In the genomic region with DNA sequence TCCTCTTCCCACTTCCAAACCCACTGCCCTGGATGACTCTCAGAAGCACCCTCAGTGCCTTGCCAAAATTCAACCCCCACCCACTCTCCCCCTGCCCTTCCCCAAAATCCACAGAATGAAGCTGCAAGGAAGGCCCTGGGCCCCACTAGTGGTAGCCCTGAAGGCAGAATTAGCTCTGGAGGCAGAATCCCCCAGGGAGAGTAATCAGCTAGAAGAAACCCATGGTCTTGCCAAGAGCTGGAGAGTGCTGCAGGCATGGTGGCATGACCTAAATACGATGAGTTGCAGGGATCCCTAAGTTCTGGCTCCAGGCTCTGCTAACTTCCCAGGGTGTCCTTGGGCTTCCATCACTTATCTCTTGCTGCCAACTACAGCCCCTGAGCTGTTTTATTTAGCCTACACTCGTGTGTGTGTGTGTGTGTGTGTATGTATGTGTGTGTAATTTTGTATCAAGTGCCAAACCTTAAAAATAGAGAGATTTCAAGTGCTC, we compare ENCODE assay signal across 30 cellular contexts. TPM values are rescaled to one million over a fixed set of nuclear protein-coding genes. Genes with fewer than 3 reads are reported as not detected.
DNase-seq lines count a peak whose midpoint lies in the region; ATAC-seq, FAIRE-seq and TF ChIP-seq lines count a peak whose summit lies in the region.
"Had no signal": no experiment of that assay in that cellular context is flagged by ENCODE, and none has a peak within 500 bp of the region (broad histone marks: within the 10 kb centered on the region; RNA-seq: fewer than 3 reads in every experiment).

No MANE protein-coding gene starts in this region.

- no peak overlapping the region for H3K27ac ChIP-seq in H1 (ENCODE audit: low read depth, low read length)
- H3K27ac ChIP-seq: 22Rv1, KMS-11, thoracic aorta had no signal

- H3K4me1 Mint-ChIP-seq in nephron progenitor cell = peaks cover 72% of the 10 kb centered on the region

- TF ChIP-seq CTCF in H1 (IDR thresholded peaks at IDR 0.05; ENCODE audit: control extremely low read depth in 1 of 3, insufficient read depth in 1 of 3, low read depth in 1 of 3, low read length in 3 of 3) (no peak), nephron progenitor cell (IDR thresholded peaks at IDR 0.05) (no peak)

- TF ChIP-seq EP300 in H1 (IDR thresholded peaks at IDR 0.05; ENCODE audit: borderline replicate concordance in 1 of 2, low read depth in 2 of 2, low read length in 2 of 2) = no peak

- H3K4me3 ChIP-seq in H7 (ENCODE audit: insufficient read depth, low read depth, low read length) = no peak overlapping the region
- no peak overlapping the region for H3K4me3 ChIP-seq in H1 (ENCODE audit: extremely low read depth in 1 of 4, insufficient read depth in 2 of 4, low read depth in 3 of 4, low read length in 4 of 4)

- no peak overlapping the region for H2AK5ac ChIP-seq in H1 (ENCODE audit: low read depth, low read length)

- no peak overlapping the region for H2AFZ ChIP-seq in H1 (ENCODE audit: low read length)

- H3K56ac ChIP-seq in H1 (replicated peaks; ENCODE audit: insufficient read length, low read depth, low read length) = no peak overlapping the region

- no peak overlapping the region for H4K5ac ChIP-seq in H1 (ENCODE audit: insufficient read length, low read depth, low read length)

- 55% methylated on average over 2 of the region's 2 CpGs; no CpG with 5 or more reads in 1 of the 2 experiments for WGBS in H1 (ENCODE audit: extremely low coverage in 1 of 2, insufficient coverage in 1 of 2, insufficient read length in 1 of 2, insufficient replicate concordance in 2 of 2, low coverage in 1 of 2, low lambda C conversion rate in 2 of 2, missing lambda C conversion rate in 1 of 2), 2 experiments

- H3K18ac ChIP-seq in H1 (ENCODE audit: extremely low read depth, low read length) = no peak overlapping the region

- DNase-seq in NCI-H1436 (lab: John Stamatoyannopoulos, UW) (peak; percentile 12), NCI-H1436 treated with DMSO at 0.1 percent for 48 hours (lab: John Stamatoyannopoulos, UW) (no peak), H7 (peak; percentile 15), H1 (ENCODE audit: low read depth in 1 of 2, low spot score in 2 of 2) (no peak), nephron progenitor cell (no peak)
- DNase-seq: activated CD4-positive, alpha-beta T cell treated with anti-CD3 and anti-CD28 coated beads for 4 hours; activated CD8-positive, alpha-beta T cell treated with anti-CD3 and anti-CD28 coated beads, Interleukin-2, amount 10 ng/mL, durations not matched to agents 7 days and 5 days; activated naive CD4-positive, alpha-beta T cell treated with anti-CD3 and anti-CD28 coated beads, Interleukin-2, amount 50 U/mL, for 16 hours; anterior cingulate cortex; CD8-positive, alpha-beta T cell; hippocampal formation; NCI-H146; NCI-H524; stimulated activated CD4-positive, alpha-beta T cell treated with anti-CD3 and anti-CD28 coated beads, Interleukin-1b, Interleukin-23, amount 100 ng/mL, for 48 hours had no signal

- FAIRE-seq in H1 (lab: Jason Lieb, UNC) = no peak
- FAIRE-seq: bronchial epithelial cell, GM19239, H54, urothelium cell line had no signal

- H2BK12ac ChIP-seq in H1 (ENCODE audit: low read depth, low read length) = 0 out of 2 replicates have a peak overlapping the region, but pooled peaks have one; percentile 11

- H4K20me1 ChIP-seq in H1 (replicated peaks in 1 of 2; ENCODE audit: control insufficient read depth in 1 of 2, insufficient read depth in 2 of 2, low read length in 2 of 2) = no peaks in the 10 kb centered on the region

- no peak overlapping the region for H2BK15ac ChIP-seq in H1 (ENCODE audit: low read length)

- TF ChIP-seq POLR2A in H1 (IDR thresholded peaks at IDR 0.05; ENCODE audit: control extremely low read depth in 1 of 2, low read depth in 2 of 2, low read length in 2 of 2) = no peak

- ATAC-seq in HG02981 (IDR thresholded peaks at IDR 0.05; ENCODE audit: unreplicated experiment) = no peak
- no peak for ATAC-seq in GM18498 (IDR thresholded peaks at IDR 0.05; ENCODE audit: unreplicated experiment)
- ATAC-seq in HG03460 (IDR thresholded peaks at IDR 0.05; ENCODE audit: unreplicated experiment) = no peak
- ATAC-seq: activated CD8-positive, alpha-beta T cell treated with anti-CD3 and anti-CD28 coated beads, Interleukin-2, amount 10 ng/mL, durations not matched to agents 7 days and 5 days; activated T-helper 17 cell treated with anti-CD3 and anti-CD28 coated beads, Interleukin-2, amount 50 U/mL, for 72 hours; CD8-positive, alpha-beta T cell; Right ventricle myocardium inferior had no signal

- H3K9ac ChIP-seq in H1 (replicated peaks in 1 of 4; ENCODE audit: extremely low read depth in 1 of 4, low read depth in 3 of 4, low read length in 3 of 4) = no peak overlapping the region
- H3K9ac ChIP-seq: KMS-11 had no signal

- CTCF ChIA-PET in H1 (lab: Charles Lee; ENCODE audit: partially characterized antibody) = interaction anchor here (0.8 to 2.7 kb wide), 9 partner anchors 8 to 458 kb away, joined by 3 to 12 read pairs (median 4); a partner anchor contains a TSS

- no peaks in the 10 kb centered on the region for H3K36me3 ChIP-seq in H7 (replicated peaks; ENCODE audit: control insufficient read depth, insufficient read depth, low read length)
- H3K36me3 ChIP-seq in H1 (ENCODE audit: control insufficient read depth in 2 of 4, insufficient read depth in 4 of 4, low read length in 3 of 4) = no peaks in the 10 kb centered on the region
- H3K36me3 ChIP-seq: thoracic aorta had no signal

- H3K9me3 ChIP-seq in H1 (ENCODE audit: insufficient read depth in 2 of 2, low read depth in 1 of 2, low read length in 1 of 2) = no peaks in the 10 kb centered on the region
- H3K9me3 ChIP-seq: thoracic aorta had no signal

- POLR2A ChIA-PET in H1 (lab: Charles Lee; ENCODE audit: partially characterized antibody) = interaction anchor here (1.0 kb wide), 1 partner anchor 8 kb away, joined by 3 read pairs; no protein-coding TSS in a partner anchor

- peaks cover 18% of the 10 kb centered on the region for H3K27me3 Mint-ChIP-seq in nephron progenitor cell (ENCODE audit: low read depth, poor library complexity)

- no peak overlapping the region for H3K27ac Mint-ChIP-seq in nephron progenitor cell
- H3K27ac Mint-ChIP-seq: activated CD8-positive, alpha-beta T cell treated with anti-CD3 and anti-CD28 coated beads, Interleukin-2, amount 10 ng/mL, durations not matched to agents 7 days and 5 days; activated T-helper 17 cell treated with anti-CD3 and anti-CD28 coated beads, Interleukin-2, amount 50 U/mL, for 72 hours; CD8-positive, alpha-beta T cell; progenitor cell of endocrine pancreas; stimulated activated naive CD8-positive, alpha-beta T cell treated with anti-CD3 and anti-CD28 coated beads, Interleukin-15, Interleukin-2, amounts not matched to agents 100 ng/mL and 50 ng/mL, for 24 hours; T-helper 2 cell treated with Interferon-gamma antibody and Interleukin-4, amounts not matched to agents 5 μg/mL and 100 μg/mL, for 36 hours had no signal

- no peaks in the 10 kb centered on the region for H3K79me1 ChIP-seq in H1 (ENCODE audit: low read depth, low read length)

- H3K27me3 ChIP-seq in H7 (ENCODE audit: control insufficient read depth, insufficient read depth, low read length) = peaks cover 76% of the 10 kb centered on the region
- peaks cover 41 to 78% (median 71%) of the 10 kb centered on the region in 4 experiments for H3K27me3 ChIP-seq in H1 (replicated peaks in 1 of 4; ENCODE audit: control insufficient read depth in 3 of 4, extremely low read depth in 1 of 4, insufficient read depth in 3 of 4, low read length in 3 of 4)

- no peak overlapping the region for H2BK120ac ChIP-seq in H1 (replicated peaks; ENCODE audit: low read depth, low read length)

- peaks cover 11% of the 10 kb centered on the region; the same call in 1 of the 2 replicates for H3K23me2 ChIP-seq in H1 (ENCODE audit: low read depth, low read length)

- H2BK20ac ChIP-seq in H1 (ENCODE audit: low read length) = no peak overlapping the region; the same call in 1 of the 2 replicates

- no peak overlapping the region for H3K14ac ChIP-seq in H1 (ENCODE audit: insufficient read length)

- no peaks in the 10 kb centered on the region for H3K9me3 Mint-ChIP-seq in nephron progenitor cell
- H3K9me3 Mint-ChIP-seq: activated T-helper 17 cell treated with anti-CD3 and anti-CD28 coated beads, Interleukin-2, amount 50 U/mL, for 72 hours; CD8-positive, alpha-beta T cell; stimulated activated naive CD8-positive, alpha-beta T cell treated with anti-CD3 and anti-CD28 coated beads, Interleukin-15, Interleukin-2, amounts not matched to agents 100 ng/mL and 50 ng/mL, for 24 hours; T-helper 2 cell treated with Interferon-gamma antibody and Interleukin-4, amounts not matched to agents 5 μg/mL and 100 μg/mL, for 36 hours had no signal

- peaks cover 5 to 39% (median 22%) of the 10 kb centered on the region in 4 experiments for H3K4me1 ChIP-seq in H1 (replicated peaks in 1 of 4; ENCODE audit: control insufficient read depth in 3 of 4, insufficient read depth in 4 of 4, low read length in 3 of 4)

- H3K4me2 ChIP-seq in H1 (ENCODE audit: insufficient read depth in 1 of 2, low read depth in 2 of 2, low read length in 2 of 2) = peak overlapping the region in 1 of 2 experiments; percentile 76; a peak in 1 of 4 replicates
- H3K4me2 ChIP-seq: KMS-11 had no signal

- peak overlapping the region; percentile 83 for H3K4me3 Mint-ChIP-seq in nephron progenitor cell
- H3K4me3 Mint-ChIP-seq: activated CD8-positive, alpha-beta T cell treated with anti-CD3 and anti-CD28 coated beads, Interleukin-2, amount 10 ng/mL, durations not matched to agents 7 days and 5 days; activated T-helper 17 cell treated with anti-CD3 and anti-CD28 coated beads, Interleukin-2, amount 50 U/mL, for 72 hours; stimulated activated naive CD8-positive, alpha-beta T cell treated with anti-CD3 and anti-CD28 coated beads, Interleukin-15, Interleukin-2, amounts not matched to agents 100 ng/mL and 50 ng/mL, for 24 hours; T-helper 2 cell treated with Interferon-gamma antibody and Interleukin-4, amounts not matched to agents 5 μg/mL and 100 μg/mL, for 36 hours had no signal

- no peaks in the 10 kb centered on the region for H3K79me2 ChIP-seq in H1 (ENCODE audit: control insufficient read depth in 1 of 2, insufficient read depth in 2 of 2, low read length in 2 of 2)

- H3K36me3 Mint-ChIP-seq in nephron progenitor cell (ENCODE audit: low read depth) = peaks cover under 1% of the 10 kb centered on the region
- H3K36me3 Mint-ChIP-seq: CD8-positive, alpha-beta T cell had no signal

- no peak overlapping the region for H4K8ac ChIP-seq in H1 (ENCODE audit: extremely low read depth, insufficient read depth, low read length)

- H3K4ac ChIP-seq in H1 (replicated peaks; ENCODE audit: insufficient read length, low read depth, low read length) = no peak overlapping the region

- H4K91ac ChIP-seq in H1 (replicated peaks; ENCODE audit: insufficient read length, low read length) = no peak overlapping the region

- H2BK5ac ChIP-seq in H1 (ENCODE audit: low read depth, low read length) = no peak overlapping the region

- H3K23ac ChIP-seq in H1 (ENCODE audit: insufficient read length) = no peak overlapping the region

- no peak for TF ChIP-seq RAD21 in H1 (IDR thresholded peaks at IDR 0.05 in 1 of 2, conservative IDR thresholded peaks at IDR 0.05 in 1 of 2; ENCODE audit: low read depth in 2 of 2, low read length in 2 of 2)

RNA-seq across cellular contexts. Expression of a gene that starts 7.9 kb away (rescaled TPM):
- total RNA-seq in H7 (2014; rRNA removed; shearing (Covaris generic)) = 19.3 and 25.8 TPM in 2 replicates
- 0.34 and 0.65 TPM in 2 replicates for total RNA-seq in H1 (2021; fragmentation: NEBNext Ultra II Directional; extraction: Animal tissue kit (Norgen Biotek cat#: 25700))
- polyA plus RNA-seq in H1 (2011; rRNA removed) = 1.0 and 1.1 TPM in 2 replicates
- 0.87 TPM for polyA plus RNA-seq in H1 (2011; cell fraction: cytosol; rRNA removed)
- 2.7 TPM for polyA plus RNA-seq in H1 (2011; cell fraction: nucleus; rRNA removed)
- 1.0 to 1.8 TPM (median 1.4 TPM) in 4 replicates for polyA plus RNA-seq in H1 (2012, experiment 1 of 2)
- polyA plus RNA-seq in H1 (2012, experiment 2 of 2) = 1.4 TPM
- polyA plus RNA-seq in H1 (2013, experiment 1 of 2) = 0.22 TPM
- polyA plus RNA-seq in H1 (2013, experiment 2 of 2) = 0.18 TPM
- 0.38 and 1.2 TPM in 2 replicates for polyA minus RNA-seq in H1 (2011; rRNA and poly(A)+ RNA removed)
- not detected for polyA minus RNA-seq in H1 (2011; cell fraction: cytosol; rRNA and poly(A)+ RNA removed)
- 1.9 TPM for polyA minus RNA-seq in H1 (2011; cell fraction: nucleus; rRNA and poly(A)+ RNA removed)
- total RNA-seq: CD8-positive, alpha-beta T cell; Right ventricle myocardium inferior had no signal

RNA-seq across cellular contexts. Expression of a gene that starts 54.4 kb away (rescaled TPM):
- 0.89 TPM in 1 of 2 replicates, not detected in the other for total RNA-seq in H7 (2014; rRNA removed; shearing (Covaris generic))
- total RNA-seq in H1 (2021; fragmentation: NEBNext Ultra II Directional; extraction: Animal tissue kit (Norgen Biotek cat#: 25700)) = 2.0 and 2.1 TPM in 2 replicates
- 0.20 TPM in 1 of 2 replicates, not detected in the other for polyA plus RNA-seq in H1 (2011; rRNA removed)
- not detected for polyA plus RNA-seq in H1 (2011; cell fraction: cytosol; rRNA removed)
- polyA plus RNA-seq in H1 (2011; cell fraction: nucleus; rRNA removed) = not detected
- 0.66 to 2.6 TPM (median 1.9 TPM) in 4 replicates for polyA plus RNA-seq in H1 (2012, experiment 1 of 2)
- polyA plus RNA-seq in H1 (2012, experiment 2 of 2) = 0.96 TPM
- polyA plus RNA-seq in H1 (2013, experiment 1 of 2) = 1.5 TPM
- polyA plus RNA-seq in H1 (2013, experiment 2 of 2) = 1.4 TPM
- polyA minus RNA-seq in H1 (2011; rRNA and poly(A)+ RNA removed) = not detected in 2 replicates
- polyA minus RNA-seq in H1 (2011; cell fraction: cytosol; rRNA and poly(A)+ RNA removed) = not detected
- polyA minus RNA-seq in H1 (2011; cell fraction: nucleus; rRNA and poly(A)+ RNA removed) = not detected
- total RNA-seq: activated CD8-positive, alpha-beta T cell treated with anti-CD3 and anti-CD28 coated beads, Interleukin-2, amount 10 ng/mL, durations not matched to agents 7 days and 5 days; activated T-helper 17 cell treated with anti-CD3 and anti-CD28 coated beads, Interleukin-2, amount 50 U/mL, for 72 hours; CD8-positive, alpha-beta T cell; Daoy; Right ventricle myocardium inferior; thoracic aorta had no signal

Comparison
In these comparisons a context has a peak if more than half of its experiments do, and no peak if none do; other contexts are left out.
1. DNase-seq: peak in NCI-H1436 (single experiment) and H7 (single experiment); none in NCI-H1436 treated with DMSO at 0.1 percent for 48 hours (single experiment), H1 (0 of 2) and nephron progenitor cell (single experiment).
2. RNA of a gene that starts 7.9 kb away (total RNA-seq): 19.3 to 25.8 TPM in H7; 0.34 to 0.65 TPM in H1; every median in the first group is over 10 times any median in the second.